13 cellular contexts compared by ENCODE assay signal in the genomic region with DNA sequence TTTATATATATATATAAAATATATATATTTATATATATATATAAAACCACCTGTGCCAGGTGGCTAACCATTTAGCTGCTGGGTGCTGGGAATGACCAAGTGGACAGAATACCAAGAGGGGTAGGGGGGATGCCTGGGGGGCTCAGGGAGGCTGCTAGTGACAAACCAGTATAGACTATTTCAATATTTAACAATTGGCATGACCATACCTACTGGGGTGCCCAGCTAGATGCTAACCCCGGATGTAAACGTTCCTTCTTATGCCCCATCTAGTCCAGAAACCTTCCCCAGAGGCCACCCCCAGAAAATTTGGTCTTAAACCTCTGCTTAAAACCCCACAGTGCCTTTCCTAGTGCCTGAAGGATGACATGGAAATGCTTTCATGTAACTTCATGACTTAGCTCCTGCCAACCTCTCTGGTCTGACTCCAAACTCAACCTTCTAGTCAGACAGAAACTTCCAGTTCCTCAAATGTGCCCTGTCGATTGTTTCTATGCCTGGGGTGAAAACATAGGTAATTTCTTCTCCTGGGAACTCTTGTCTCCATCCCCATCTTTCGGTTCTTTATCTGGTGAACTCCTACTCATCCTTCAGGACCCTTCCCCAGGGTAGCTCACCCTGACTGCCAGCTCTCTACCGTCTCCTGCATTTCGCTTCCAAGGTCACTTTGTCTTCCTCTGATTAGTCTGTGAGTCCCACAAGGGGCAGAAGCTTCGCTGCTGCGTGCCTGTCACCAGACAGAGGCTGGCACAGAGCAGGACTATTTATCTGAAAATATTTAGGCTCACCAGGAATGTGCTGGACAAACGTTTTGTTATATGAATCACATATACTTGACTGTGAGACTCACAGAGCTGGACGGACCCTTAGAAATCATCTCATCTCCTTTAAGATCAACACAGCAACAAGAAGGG. TPM values are rescaled to one million over a fixed set of nuclear protein-coding genes. Genes with fewer than 3 reads are reported as not detected.
DNase-seq lines count a peak whose midpoint lies in the region; ATAC-seq and TF ChIP-seq lines count a peak whose summit lies in the region.
"Had no signal": no experiment of that assay in that cellular context is flagged by ENCODE, and none has a peak within 500 bp of the region (broad histone marks: within the 10 kb centered on the region; RNA-seq: fewer than 3 reads in every experiment).

No MANE protein-coding gene starts in this region.

- no peak overlapping the region for H3K27ac Mint-ChIP-seq in activated naive CD8-positive, alpha-beta T cell treated with anti-CD3 and anti-CD28 coated beads, Interleukin-2, amount 10 ng/mL, durations not matched to agents 7 days and 5 days
- no peak overlapping the region for H3K27ac Mint-ChIP-seq in activated naive CD8-positive, alpha-beta T cell treated with anti-CD3 and anti-CD28 coated beads for 36 hours

- POLR2A ChIA-PET in activated naive CD8-positive, alpha-beta T cell treated with anti-CD3 and anti-CD28 coated beads, Interleukin-2, amount 10 ng/mL, durations not matched to agents 7 days and 5 days (lab: Charles Lee) = interaction anchor here (0.6 kb wide), 1 partner anchor 83 kb away, joined by 3 read pairs; no protein-coding TSS in a partner anchor
- POLR2A ChIA-PET in Panc1 (lab: Charles Lee) = no interaction called here

- peak; percentile 68 for ATAC-seq in activated naive CD8-positive, alpha-beta T cell treated with anti-CD3 and anti-CD28 coated beads, Interleukin-2, amount 10 ng/mL, durations not matched to agents 7 days and 5 days (ENCODE audit: low read depth)
- ATAC-seq in Panc1 (peak; percentile 49; the same call in 1 of the 2 replicates), GM18511 (IDR thresholded peaks at IDR 0.05; ENCODE audit: unreplicated experiment) (no peak)

- 43% methylated on average over 10 of the region's 10 CpGs for WGBS in esophagus muscularis mucosa
- 54 to 72% (median 57%) methylated on average over 10 of the region's 10 CpGs for WGBS in stomach, 5 donors

- CTCF ChIA-PET in Panc1 (lab: Charles Lee) = interaction anchor here (0.6 kb wide), 2 partner anchors 19 to 52 kb away, joined by 3 to 4 read pairs; no protein-coding TSS in a partner anchor

- H3K4me1 ChIP-seq in Panc1 (ENCODE audit: control insufficient read depth, insufficient read depth, low read length) (no peaks in the 10 kb centered on the region), esophagus muscularis mucosa (peaks cover 38 to 78% (median 66%) of the 10 kb centered on the region in 4 donors), stomach (peaks cover 0 to 25% (median 11%) of the 10 kb centered on the region in 4 donors)
- H3K4me1 ChIP-seq: HAP-1 had no signal

- H3K27ac ChIP-seq in Panc1 (ENCODE audit: low read length) (no peak overlapping the region), esophagus muscularis mucosa (replicated peaks in 1 of 4) (peak overlapping the region; percentile 85 to 95 (median 92)), stomach (peak overlapping the region in 3 of 5 donors; percentile 37 to 85 (median 83))

- TF ChIP-seq POLR2A in esophagus muscularis mucosa (IDR thresholded peaks at IDR 0.05; ENCODE audit: low read depth) (no peak), stomach (IDR thresholded peaks at IDR 0.05) (no peak)

- H3K27me3 ChIP-seq in Panc1 (ENCODE audit: control insufficient read depth, insufficient read depth, low read length) (no peaks in the 10 kb centered on the region), esophagus muscularis mucosa (no peaks in the 10 kb centered on the region), stomach (peaks cover 0 to 20% (median 0%) of the 10 kb centered on the region in 3 donors)

- TF ChIP-seq EP300 in esophagus muscularis mucosa (IDR thresholded peaks at IDR 0.05) = no peak
- no peak for TF ChIP-seq EP300 in stomach (IDR thresholded peaks at IDR 0.05)

- H3K4me3 Mint-ChIP-seq in activated naive CD8-positive, alpha-beta T cell treated with anti-CD3 and anti-CD28 coated beads, Interleukin-2, amount 10 ng/mL, durations not matched to agents 7 days and 5 days = no peak overlapping the region
- no peak overlapping the region for H3K4me3 Mint-ChIP-seq in activated naive CD8-positive, alpha-beta T cell treated with anti-CD3 and anti-CD28 coated beads for 36 hours
- H3K4me3 Mint-ChIP-seq: brain had no signal

- BruUV-seq in Panc1 (replicated peaks; lab: Mats Ljungman, UMichigan) = no TSS peak

- DNase-seq in activated naive CD8-positive, alpha-beta T cell treated with anti-CD3 and anti-CD28 coated beads, Interleukin-2, amount 10 ng/mL, durations not matched to agents 7 days and 5 days = no peak
- DNase-seq in activated naive CD8-positive, alpha-beta T cell treated with anti-CD3 and anti-CD28 coated beads for 36 hours = no peak
- DNase-seq in Panc1 (ENCODE audit: low read depth, low spot score) (no peak), esophagus muscularis mucosa (ENCODE audit: extremely low spot score) (no peak), stomach (no peak), ureter (ENCODE audit: low spot score) (no peak), DMS 273 treated with DMSO at 0.1 percent for 48 hours (lab: John Stamatoyannopoulos, UW) (no peak)
- DNase-seq: foreskin fibroblast, NCI-H226 had no signal

- intact Hi-C loops in Panc1 (cut with micrococcal nuclease; ENCODE audit: unreplicated experiment) (no loop called here), esophagus muscularis mucosa (cut with DNase I) (loop anchor here (5.0 kb wide), 1 partner anchor 52 kb away; a partner anchor contains a TSS), stomach (cut with DNase I; ENCODE audit: low total_unique reads) (no loop called here)

- no peak overlapping the region for H3K4me3 ChIP-seq in Panc1 (ENCODE audit: low read depth in 2 of 2, low read length in 2 of 2)
- H3K4me3 ChIP-seq in esophagus muscularis mucosa = no peak overlapping the region
- no peak overlapping the region for H3K4me3 ChIP-seq in stomach
- H3K4me3 ChIP-seq: HAP-1 had no signal

- no peak for TF ChIP-seq CTCF in Panc1 (IDR thresholded peaks at IDR 0.05)
- no peak for TF ChIP-seq CTCF in esophagus muscularis mucosa (IDR thresholded peaks at IDR 0.05)
- no peak for TF ChIP-seq CTCF in stomach (IDR thresholded peaks at IDR 0.05)

- H3K36me3 ChIP-seq in Panc1 (ENCODE audit: control insufficient read depth, insufficient read depth, low read length) (no peaks in the 10 kb centered on the region), esophagus muscularis mucosa (no peaks in the 10 kb centered on the region), stomach (no peaks in the 10 kb centered on the region)
- H3K36me3 ChIP-seq: HAP-1 had no signal

- no peaks in the 10 kb centered on the region for H3K9me3 Mint-ChIP-seq in activated naive CD8-positive, alpha-beta T cell treated with anti-CD3 and anti-CD28 coated beads, Interleukin-2, amount 10 ng/mL, durations not matched to agents 7 days and 5 days
- H3K9me3 Mint-ChIP-seq in activated naive CD8-positive, alpha-beta T cell treated with anti-CD3 and anti-CD28 coated beads for 36 hours = no peaks in the 10 kb centered on the region
- H3K9me3 Mint-ChIP-seq: brain had no signal

- in situ Hi-C loops in Panc1 (cut with HindIII; ENCODE audit: low pct_unique_long_range_greater_than_20kb, low sequenced_read_pairs) = no loop called here

- H3K36me3 Mint-ChIP-seq in activated naive CD8-positive, alpha-beta T cell treated with anti-CD3 and anti-CD28 coated beads, Interleukin-2, amount 10 ng/mL, durations not matched to agents 7 days and 5 days = no peaks in the 10 kb centered on the region
- no peaks in the 10 kb centered on the region for H3K36me3 Mint-ChIP-seq in activated naive CD8-positive, alpha-beta T cell treated with anti-CD3 and anti-CD28 coated beads for 36 hours
- H3K36me3 Mint-ChIP-seq: brain had no signal

- no peaks in the 10 kb centered on the region for H3K4me1 Mint-ChIP-seq in activated naive CD8-positive, alpha-beta T cell treated with anti-CD3 and anti-CD28 coated beads, Interleukin-2, amount 10 ng/mL, durations not matched to agents 7 days and 5 days
- H3K4me1 Mint-ChIP-seq in activated naive CD8-positive, alpha-beta T cell treated with anti-CD3 and anti-CD28 coated beads for 36 hours = no peaks in the 10 kb centered on the region

- H3K27me3 Mint-ChIP-seq in activated naive CD8-positive, alpha-beta T cell treated with anti-CD3 and anti-CD28 coated beads, Interleukin-2, amount 10 ng/mL, durations not matched to agents 7 days and 5 days = peaks cover 8% of the 10 kb centered on the region
- peaks cover 7% of the 10 kb centered on the region for H3K27me3 Mint-ChIP-seq in activated naive CD8-positive, alpha-beta T cell treated with anti-CD3 and anti-CD28 coated beads for 36 hours
- H3K27me3 Mint-ChIP-seq: brain had no signal

- H3K9me3 ChIP-seq in Panc1 (ENCODE audit: control insufficient read depth, insufficient read depth, low read depth, low read length) (no peaks in the 10 kb centered on the region), esophagus muscularis mucosa (no peaks in the 10 kb centered on the region), stomach (no peaks in the 10 kb centered on the region)
- H3K9me3 ChIP-seq: HAP-1 had no signal

RNA-seq across cellular contexts. Expression of a gene that starts 51.8 kb away (rescaled TPM):
- under 1 TPM; 0.36 to 0.37 TPM for total RNA-seq in activated naive CD8-positive, alpha-beta T cell treated with anti-CD3 and anti-CD28 coated beads, Interleukin-2, amount 10 ng/mL, durations not matched to agents 7 days and 5 days
- under 1 TPM; 0.12 to 0.14 TPM for total RNA-seq in activated naive CD8-positive, alpha-beta T cell treated with anti-CD3 and anti-CD28 coated beads for 36 hours
- total RNA-seq in Panc1 (2021; ENCODE audit: unreplicated experiment) = 0.49 TPM
- polyA plus RNA-seq in Panc1 (2012; ENCODE audit: insufficient read length) = 0.27 TPM
- 100 to 1,000 TPM; 187 to 441 (median 295) TPM for total RNA-seq in esophagus muscularis mucosa
- total RNA-seq in stomach = 10 to 100 TPM in 4 of 5 donors, 1 to 10 TPM in 1; 7.6 to 51.9 (median 38.9) TPM
- polyA plus RNA-seq in stomach = 1 to 10 TPM in 2 of 3 donors, under 1 TPM in 1; 0.15 to 9.1 (median 1.1) TPM
- 35.2 TPM for total RNA-seq in ureter
- polyA plus RNA-seq: neural cell had no signal
